Comparison of ENCODE assay signal across 1 cellular context in the genomic region with DNA sequence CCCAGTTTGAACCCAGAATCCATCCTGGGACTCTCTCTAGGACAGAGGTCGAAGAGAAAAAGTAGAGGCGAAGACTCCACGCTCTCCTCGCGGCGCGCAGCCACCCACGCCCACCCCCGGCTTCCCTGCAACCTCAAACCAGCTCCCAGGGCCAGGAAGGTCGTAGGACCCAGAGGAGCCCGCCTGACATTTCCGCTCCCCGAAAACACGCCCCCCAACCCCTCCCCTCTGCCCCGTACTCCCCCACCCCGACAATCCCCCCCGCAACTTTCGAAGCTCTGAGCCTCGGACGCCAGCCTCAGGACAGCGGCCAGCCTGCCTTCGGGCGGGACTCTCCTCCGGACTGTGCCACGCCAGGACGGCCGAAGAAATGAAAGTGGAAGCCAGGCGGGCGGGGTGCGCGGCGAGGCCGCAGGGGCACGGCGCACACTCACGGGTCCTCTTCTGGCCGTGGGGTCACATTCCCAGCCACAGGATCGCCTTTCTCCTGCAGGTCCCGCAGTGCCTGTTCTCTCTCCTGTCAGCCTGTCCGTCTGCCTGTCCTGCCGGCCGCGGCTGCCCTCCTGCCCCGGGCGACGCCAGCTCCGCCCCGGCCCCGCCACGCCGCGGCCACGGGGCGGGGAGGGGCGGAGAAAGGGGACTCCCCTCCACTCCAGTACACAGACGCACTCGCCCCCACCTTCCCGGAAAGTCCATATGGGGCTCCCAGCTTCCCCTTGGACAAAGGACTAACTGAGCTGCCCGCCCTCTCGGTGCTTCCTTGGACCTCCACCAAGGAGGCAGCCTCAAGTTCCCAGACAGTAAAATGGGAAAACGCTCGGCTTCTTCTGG.
TF ChIP-seq lines count a peak whose summit lies in the region.

A gene (minus strand): TSS at position 535 of the 831 bp plus-strand sequence. CDS start 3,490 bp downstream, outside the sequence.

TF ChIP-seq in HepG2, 621 proteins besides CTCF, POLR2A, EP300 and RAD21 (continued from another document and continues in another):
- TF ChIP-seq, protein P1, sequence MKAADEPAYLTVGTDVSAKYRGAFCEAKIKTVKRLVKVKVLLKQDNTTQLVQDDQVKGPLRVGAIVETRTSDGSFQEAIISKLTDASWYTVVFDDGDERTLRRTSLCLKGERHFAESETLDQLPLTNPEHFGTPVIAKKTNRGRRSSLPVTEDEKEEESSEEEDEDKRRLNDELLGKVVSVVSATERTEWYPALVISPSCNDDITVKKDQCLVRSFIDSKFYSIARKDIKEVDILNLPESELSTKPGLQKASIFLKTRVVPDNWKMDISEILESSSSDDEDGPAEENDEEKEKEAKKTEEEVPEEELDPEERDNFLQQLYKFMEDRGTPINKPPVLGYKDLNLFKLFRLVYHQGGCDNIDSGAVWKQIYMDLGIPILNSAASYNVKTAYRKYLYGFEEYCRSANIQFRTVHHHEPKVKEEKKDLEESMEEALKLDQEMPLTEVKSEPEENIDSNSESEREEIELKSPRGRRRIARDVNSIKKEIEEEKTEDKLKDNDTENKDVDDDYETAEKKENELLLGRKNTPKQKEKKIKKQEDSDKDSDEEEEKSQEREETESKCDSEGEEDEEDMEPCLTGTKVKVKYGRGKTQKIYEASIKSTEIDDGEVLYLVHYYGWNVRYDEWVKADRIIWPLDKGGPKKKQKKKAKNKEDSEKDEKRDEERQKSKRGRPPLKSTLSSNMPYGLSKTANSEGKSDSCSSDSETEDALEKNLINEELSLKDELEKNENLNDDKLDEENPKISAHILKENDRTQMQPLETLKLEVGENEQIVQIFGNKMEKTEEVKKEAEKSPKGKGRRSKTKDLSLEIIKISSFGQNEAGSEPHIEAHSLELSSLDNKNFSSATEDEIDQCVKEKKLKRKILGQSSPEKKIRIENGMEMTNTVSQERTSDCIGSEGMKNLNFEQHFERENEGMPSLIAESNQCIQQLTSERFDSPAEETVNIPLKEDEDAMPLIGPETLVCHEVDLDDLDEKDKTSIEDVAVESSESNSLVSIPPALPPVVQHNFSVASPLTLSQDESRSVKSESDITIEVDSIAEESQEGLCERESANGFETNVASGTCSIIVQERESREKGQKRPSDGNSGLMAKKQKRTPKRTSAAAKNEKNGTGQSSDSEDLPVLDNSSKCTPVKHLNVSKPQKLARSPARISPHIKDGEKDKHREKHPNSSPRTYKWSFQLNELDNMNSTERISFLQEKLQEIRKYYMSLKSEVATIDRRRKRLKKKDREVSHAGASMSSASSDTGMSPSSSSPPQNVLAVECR (CRISPR knock-in tag; IDR thresholded peaks at IDR 0.05; ENCODE audit: borderline replicate concordance) = peak; percentile 70; the same call in 1 of the 2 replicates
- TF ChIP-seq ZNF614 (CRISPR knock-in tag; IDR thresholded peaks at IDR 0.05; ENCODE audit: borderline replicate concordance) (no peak), ZBTB1 (CRISPR knock-in tag; IDR thresholded peaks at IDR 0.05; ENCODE audit: borderline replicate concordance) (no peak), ESRRA (CRISPR knock-in tag; IDR thresholded peaks at IDR 0.05; ENCODE audit: low read depth) (no peak; the same call in 1 of the 2 replicates), ZBTB38 (CRISPR knock-in tag; IDR thresholded peaks at IDR 0.05) (no peak), ZSCAN21 (CRISPR knock-in tag; IDR thresholded peaks at IDR 0.05; ENCODE audit: borderline replicate concordance) (peak; percentile 77; the same call in 1 of the 2 replicates), RBFOX2 (IDR thresholded peaks at IDR 0.05; ENCODE audit: low read depth, low read length) (peak; percentile 68), RARA (CRISPR knock-in tag; IDR thresholded peaks at IDR 0.05) (0 out of 2 replicates have a peak, but pooled peaks have one; percentile 16), KMT2B (CRISPR knock-in tag; IDR thresholded peaks at IDR 0.05) (0 out of 2 replicates have a peak, but pooled peaks have one; percentile 43), RNF2 (conservative IDR thresholded peaks at IDR 0.05; ENCODE audit: low read depth) (peak; percentile 40; the same call in 1 of the 2 replicates), ZFP90 (CRISPR knock-in tag; IDR thresholded peaks at IDR 0.05; ENCODE audit: borderline replicate concordance) (no peak; the same call in 1 of the 2 replicates), SRY (CRISPR knock-in tag; IDR thresholded peaks at IDR 0.05) (no peak; the same call in 1 of the 2 replicates), CBFB (CRISPR knock-in tag; IDR thresholded peaks at IDR 0.05) (no peak), ATF7 (IDR thresholded peaks at IDR 0.05) (no peak), ATF7 (CRISPR knock-in tag; IDR thresholded peaks at IDR 0.05) (no peak), ETV6 (CRISPR knock-in tag; conservative IDR thresholded peaks at IDR 0.05) (no peak), SP1 (IDR thresholded peaks at IDR 0.05) (no peak), SP1 (CRISPR knock-in tag; IDR thresholded peaks at IDR 0.05) (0 out of 2 replicates have a peak, but pooled peaks have one; percentile 6), GATAD1 (CRISPR knock-in tag; IDR thresholded peaks at IDR 0.05) (no peak), ZNF367 (CRISPR knock-in tag; IDR thresholded peaks at IDR 0.05; ENCODE audit: borderline replicate concordance) (no peak), ZSCAN22 (CRISPR knock-in tag; IDR thresholded peaks at IDR 0.05) (peak; percentile 58; the same call in 1 of the 2 replicates), SAP130 (CRISPR knock-in tag; IDR thresholded peaks at IDR 0.05; ENCODE audit: low read depth) (no peak), RBM22 (optimal IDR thresholded peaks at IDR 0.05; ENCODE audit: low read length) (no peak), ELF3 (CRISPR knock-in tag; IDR thresholded peaks at IDR 0.05) (peak; percentile 24), ZNF224 (CRISPR knock-in tag; IDR thresholded peaks at IDR 0.05) (no peak), GATA4 (IDR thresholded peaks at IDR 0.05; ENCODE audit: borderline replicate concordance, low read depth) (no peak), KLF16 (CRISPR knock-in tag; IDR thresholded peaks at IDR 0.05) (peak in 1 of 2 experiments; percentile 6; a peak in 1 of 4 replicates), ZNF644 (CRISPR knock-in tag; IDR thresholded peaks at IDR 0.05; ENCODE audit: low read depth) (no peak; the same call in 1 of the 2 replicates), HMG20B (CRISPR knock-in tag; conservative IDR thresholded peaks at IDR 0.05) (no peak), BCL6 (CRISPR knock-in tag; IDR thresholded peaks at IDR 0.05) (no peak), MXD4 (CRISPR knock-in tag; IDR thresholded peaks at IDR 0.05) (no peak), HOXA3 (CRISPR knock-in tag; IDR thresholded peaks at IDR 0.05) (peak; percentile 46; the same call in 1 of the 2 replicates), ADNP (CRISPR knock-in tag; IDR thresholded peaks at IDR 0.05) (no peak), ZKSCAN5 (CRISPR knock-in tag; IDR thresholded peaks at IDR 0.05) (no peak)
- TF ChIP-seq, protein P2, sequence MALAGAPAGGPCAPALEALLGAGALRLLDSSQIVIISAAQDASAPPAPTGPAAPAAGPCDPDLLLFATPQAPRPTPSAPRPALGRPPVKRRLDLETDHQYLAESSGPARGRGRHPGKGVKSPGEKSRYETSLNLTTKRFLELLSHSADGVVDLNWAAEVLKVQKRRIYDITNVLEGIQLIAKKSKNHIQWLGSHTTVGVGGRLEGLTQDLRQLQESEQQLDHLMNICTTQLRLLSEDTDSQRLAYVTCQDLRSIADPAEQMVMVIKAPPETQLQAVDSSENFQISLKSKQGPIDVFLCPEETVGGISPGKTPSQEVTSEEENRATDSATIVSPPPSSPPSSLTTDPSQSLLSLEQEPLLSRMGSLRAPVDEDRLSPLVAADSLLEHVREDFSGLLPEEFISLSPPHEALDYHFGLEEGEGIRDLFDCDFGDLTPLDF (CRISPR knock-in tag; IDR thresholded peaks at IDR 0.05) = no peak
- TF ChIP-seq, protein P3, sequence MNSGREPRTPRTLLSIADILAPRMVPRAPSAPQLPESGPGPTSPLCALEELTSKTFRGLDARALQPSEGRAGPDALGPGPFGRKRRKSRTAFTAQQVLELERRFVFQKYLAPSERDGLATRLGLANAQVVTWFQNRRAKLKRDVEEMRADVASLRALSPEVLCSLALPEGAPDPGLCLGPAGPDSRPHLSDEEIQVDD (CRISPR knock-in tag; IDR thresholded peaks at IDR 0.05; ENCODE audit: borderline replicate concordance) = no peak
- TF ChIP-seq, protein P4, sequence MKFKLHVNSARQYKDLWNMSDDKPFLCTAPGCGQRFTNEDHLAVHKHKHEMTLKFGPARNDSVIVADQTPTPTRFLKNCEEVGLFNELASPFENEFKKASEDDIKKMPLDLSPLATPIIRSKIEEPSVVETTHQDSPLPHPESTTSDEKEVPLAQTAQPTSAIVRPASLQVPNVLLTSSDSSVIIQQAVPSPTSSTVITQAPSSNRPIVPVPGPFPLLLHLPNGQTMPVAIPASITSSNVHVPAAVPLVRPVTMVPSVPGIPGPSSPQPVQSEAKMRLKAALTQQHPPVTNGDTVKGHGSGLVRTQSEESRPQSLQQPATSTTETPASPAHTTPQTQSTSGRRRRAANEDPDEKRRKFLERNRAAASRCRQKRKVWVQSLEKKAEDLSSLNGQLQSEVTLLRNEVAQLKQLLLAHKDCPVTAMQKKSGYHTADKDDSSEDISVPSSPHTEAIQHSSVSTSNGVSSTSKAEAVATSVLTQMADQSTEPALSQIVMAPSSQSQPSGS (CRISPR knock-in tag; IDR thresholded peaks at IDR 0.05) = no peak
- TF ChIP-seq, protein P5, sequence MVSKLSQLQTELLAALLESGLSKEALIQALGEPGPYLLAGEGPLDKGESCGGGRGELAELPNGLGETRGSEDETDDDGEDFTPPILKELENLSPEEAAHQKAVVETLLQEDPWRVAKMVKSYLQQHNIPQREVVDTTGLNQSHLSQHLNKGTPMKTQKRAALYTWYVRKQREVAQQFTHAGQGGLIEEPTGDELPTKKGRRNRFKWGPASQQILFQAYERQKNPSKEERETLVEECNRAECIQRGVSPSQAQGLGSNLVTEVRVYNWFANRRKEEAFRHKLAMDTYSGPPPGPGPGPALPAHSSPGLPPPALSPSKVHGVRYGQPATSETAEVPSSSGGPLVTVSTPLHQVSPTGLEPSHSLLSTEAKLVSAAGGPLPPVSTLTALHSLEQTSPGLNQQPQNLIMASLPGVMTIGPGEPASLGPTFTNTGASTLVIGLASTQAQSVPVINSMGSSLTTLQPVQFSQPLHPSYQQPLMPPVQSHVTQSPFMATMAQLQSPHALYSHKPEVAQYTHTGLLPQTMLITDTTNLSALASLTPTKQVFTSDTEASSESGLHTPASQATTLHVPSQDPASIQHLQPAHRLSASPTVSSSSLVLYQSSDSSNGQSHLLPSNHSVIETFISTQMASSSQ (IDR thresholded peaks at IDR 0.05; ENCODE audit: low read depth) = no peak
- TF ChIP-seq, protein P5 (CRISPR knock-in tag; IDR thresholded peaks at IDR 0.05; ENCODE audit: borderline replicate concordance) = no peak
- TF ChIP-seq, protein P6, sequence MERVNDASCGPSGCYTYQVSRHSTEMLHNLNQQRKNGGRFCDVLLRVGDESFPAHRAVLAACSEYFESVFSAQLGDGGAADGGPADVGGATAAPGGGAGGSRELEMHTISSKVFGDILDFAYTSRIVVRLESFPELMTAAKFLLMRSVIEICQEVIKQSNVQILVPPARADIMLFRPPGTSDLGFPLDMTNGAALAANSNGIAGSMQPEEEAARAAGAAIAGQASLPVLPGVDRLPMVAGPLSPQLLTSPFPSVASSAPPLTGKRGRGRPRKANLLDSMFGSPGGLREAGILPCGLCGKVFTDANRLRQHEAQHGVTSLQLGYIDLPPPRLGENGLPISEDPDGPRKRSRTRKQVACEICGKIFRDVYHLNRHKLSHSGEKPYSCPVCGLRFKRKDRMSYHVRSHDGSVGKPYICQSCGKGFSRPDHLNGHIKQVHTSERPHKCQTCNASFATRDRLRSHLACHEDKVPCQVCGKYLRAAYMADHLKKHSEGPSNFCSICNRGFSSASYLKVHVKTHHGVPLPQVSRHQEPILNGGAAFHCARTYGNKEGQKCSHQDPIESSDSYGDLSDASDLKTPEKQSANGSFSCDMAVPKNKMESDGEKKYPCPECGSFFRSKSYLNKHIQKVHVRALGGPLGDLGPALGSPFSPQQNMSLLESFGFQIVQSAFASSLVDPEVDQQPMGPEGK (CRISPR knock-in tag; IDR thresholded peaks at IDR 0.05) = peak; percentile 64; the same call in 1 of the 2 replicates
- TF ChIP-seq, protein P7, sequence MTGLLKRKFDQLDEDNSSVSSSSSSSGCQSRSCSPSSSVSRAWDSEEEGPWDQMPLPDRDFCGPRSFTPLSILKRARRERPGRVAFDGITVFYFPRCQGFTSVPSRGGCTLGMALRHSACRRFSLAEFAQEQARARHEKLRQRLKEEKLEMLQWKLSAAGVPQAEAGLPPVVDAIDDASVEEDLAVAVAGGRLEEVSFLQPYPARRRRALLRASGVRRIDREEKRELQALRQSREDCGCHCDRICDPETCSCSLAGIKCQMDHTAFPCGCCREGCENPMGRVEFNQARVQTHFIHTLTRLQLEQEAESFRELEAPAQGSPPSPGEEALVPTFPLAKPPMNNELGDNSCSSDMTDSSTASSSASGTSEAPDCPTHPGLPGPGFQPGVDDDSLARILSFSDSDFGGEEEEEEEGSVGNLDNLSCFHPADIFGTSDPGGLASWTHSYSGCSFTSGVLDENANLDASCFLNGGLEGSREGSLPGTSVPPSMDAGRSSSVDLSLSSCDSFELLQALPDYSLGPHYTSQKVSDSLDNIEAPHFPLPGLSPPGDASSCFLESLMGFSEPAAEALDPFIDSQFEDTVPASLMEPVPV (CRISPR knock-in tag; IDR thresholded peaks at IDR 0.05) = no peak
- TF ChIP-seq, protein P8, sequence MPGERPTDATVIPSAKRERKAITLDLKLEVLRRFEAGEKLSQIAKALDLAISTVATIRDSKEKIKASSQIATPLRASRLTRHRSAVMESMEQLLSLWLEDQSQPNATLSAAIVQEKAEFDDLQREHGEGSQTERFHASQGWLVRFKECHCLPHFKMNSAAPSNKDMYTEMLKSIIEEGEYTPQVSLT (CRISPR knock-in tag; IDR thresholded peaks at IDR 0.05; ENCODE audit: borderline replicate concordance, low read depth) = no peak
- TF ChIP-seq, protein P9, sequence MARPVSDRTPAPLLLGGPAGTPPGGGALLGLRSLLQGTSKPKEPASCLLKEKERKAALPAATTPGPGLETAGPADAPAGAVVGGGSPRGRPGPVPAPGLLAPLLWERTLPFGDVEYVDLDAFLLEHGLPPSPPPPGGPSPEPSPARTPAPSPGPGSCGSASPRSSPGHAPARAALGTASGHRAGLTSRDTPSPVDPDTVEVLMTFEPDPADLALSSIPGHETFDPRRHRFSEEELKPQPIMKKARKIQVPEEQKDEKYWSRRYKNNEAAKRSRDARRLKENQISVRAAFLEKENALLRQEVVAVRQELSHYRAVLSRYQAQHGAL (CRISPR knock-in tag; IDR thresholded peaks at IDR 0.05; ENCODE audit: not compliant biosample characterization) = no peak
- TF ChIP-seq, protein P10, sequence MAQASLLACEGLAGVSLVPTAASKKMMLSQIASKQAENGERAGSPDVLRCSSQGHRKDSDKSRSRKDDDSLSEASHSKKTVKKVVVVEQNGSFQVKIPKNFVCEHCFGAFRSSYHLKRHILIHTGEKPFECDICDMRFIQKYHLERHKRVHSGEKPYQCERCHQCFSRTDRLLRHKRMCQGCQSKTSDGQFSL (CRISPR knock-in tag; IDR thresholded peaks at IDR 0.05) = 0 out of 2 replicates have a peak, but pooled peaks have one; percentile 10
